Comparison of ENCODE assay signal across 9 cellular contexts in genomic region chr17:9768381-9768934, GRCh38. TPM values are rescaled to one million over a fixed set of nuclear protein-coding genes. Genes with fewer than 3 reads are reported as not detected.
DNase-seq lines count a peak whose midpoint lies in the region; ATAC-seq and TF ChIP-seq lines count a peak whose summit lies in the region.
"Had no signal": no experiment of that assay in that cellular context is flagged by ENCODE, and none has a peak within 500 bp of the region (broad histone marks: within the 10 kb centered on the region; RNA-seq: fewer than 3 reads in every experiment).

No MANE protein-coding gene starts in this region.

- H3K4me3 Mint-ChIP-seq in brain: no peak overlapping the region

- WGBS in liver: 26% methylated on average over 5 of the region's 5 CpGs

- peaks cover 25% of the 10 kb centered on the region for H3K27me3 Mint-ChIP-seq in brain

- intact Hi-C loops in sciatic nerve (cut with DNase I): loop anchor here (5.0 kb wide), 1 partner anchor 786 kb away; no protein-coding TSS in a partner anchor

- DNase-seq in NCI-H345 (lab: John Stamatoyannopoulos, UW) (peak; percentile 0), NCI-H345 treated with DMSO at 0.1 percent for 48 hours (lab: John Stamatoyannopoulos, UW; ENCODE audit: unreplicated experiment) (no peak), MV-4-11 (lab: John Stamatoyannopoulos, UW) (peak; percentile 5), sciatic nerve (ENCODE audit: low spot score) (no peak), GM19240 (ENCODE audit: insufficient read length, low spot score) (no peak)

- H3K9ac ChIP-seq in liver (ENCODE audit: low read depth in 1 of 2, low read length in 2 of 2): no peak overlapping the region

- peak; percentile 42 to 53 for TF ChIP-seq RAD21 in liver (IDR thresholded peaks at IDR 0.05)

- no peaks in the 10 kb centered on the region for H3K9me3 ChIP-seq in liver (ENCODE audit: control insufficient read depth in 4 of 4, low read length in 3 of 4)

- no peaks in the 10 kb centered on the region for H3K4me1 ChIP-seq in liver (ENCODE audit: control insufficient read depth in 4 of 4, insufficient read depth in 4 of 4, low read length in 3 of 4)

- no peaks in the 10 kb centered on the region for H3K4me1 Mint-ChIP-seq in brain

- no peak overlapping the region for H3K4me3 ChIP-seq in liver (ENCODE audit: low read depth in 1 of 3, low read length in 3 of 3)
- H3K4me3 ChIP-seq: skin epidermis had no signal

- no peaks in the 10 kb centered on the region for H3K36me3 Mint-ChIP-seq in brain

- peaks cover 0 to 6% (median 0%) of the 10 kb centered on the region in 4 donors for H3K27me3 ChIP-seq in liver (ENCODE audit: control insufficient read depth in 4 of 4, insufficient read depth in 4 of 4, low read length in 3 of 4)

- no peaks in the 10 kb centered on the region for H3K36me3 ChIP-seq in liver (ENCODE audit: control insufficient read depth in 4 of 4, insufficient read depth in 3 of 4, low read depth in 1 of 4, low read length in 3 of 4)

- TF ChIP-seq CTCF in brain (conservative IDR thresholded peaks at IDR 0.05) (peak; percentile 61 to 77), liver (IDR thresholded peaks at IDR 0.05; ENCODE audit: low read depth, low read length, missing input control) (peak; percentile 47)

- no peak for ATAC-seq in sciatic nerve
- no peak for ATAC-seq in HG03280 (IDR thresholded peaks at IDR 0.05; ENCODE audit: unreplicated experiment)

- H3K27ac Mint-ChIP-seq in brain: no peak overlapping the region

- H3K9me3 Mint-ChIP-seq in brain: no peaks in the 10 kb centered on the region

- H3K27ac ChIP-seq in liver (ENCODE audit: low read depth in 1 of 2, low read length in 2 of 2): no peak overlapping the region
- H3K27ac ChIP-seq: skin epidermis had no signal

TF ChIP-seq in liver, 16 proteins besides CTCF, POLR2A, EP300 and RAD21:
- TF ChIP-seq EGR1 (IDR thresholded peaks at IDR 0.05; ENCODE audit: low read depth in 2 of 2) (no peak), REST (IDR thresholded peaks at IDR 0.05) (no peak), TAF1 (conservative IDR thresholded peaks at IDR 0.05) (no peak), FOXA2 (IDR thresholded peaks at IDR 0.05) (no peak), ATF3 (IDR thresholded peaks at IDR 0.05) (no peak), HNF4A (conservative IDR thresholded peaks at IDR 0.05) (no peak), HNF4G (IDR thresholded peaks at IDR 0.05) (no peak), SP1 (IDR thresholded peaks at IDR 0.05) (no peak), FOXA1 (IDR thresholded peaks at IDR 0.05) (no peak), YY1 (IDR thresholded peaks at IDR 0.05) (no peak)

RNA-seq across cellular contexts. Expression of gene DHRS7C, which starts 22.9 kb away (rescaled TPM):
- 2.0 TPM for polyA plus RNA-seq in brain (ENCODE audit: insufficient read depth, low read depth, low replicate concordance)
- total RNA-seq in liver: under 1 TPM in 1 of 2 donors, not detected in 1; 0.28 TPM
- polyA plus RNA-seq in liver: under 1 TPM in 1 of 2 donors, not detected in 1; 0.26 TPM
- not detected for total RNA-seq in sciatic nerve

RNA-seq across cellular contexts. Expression of gene GSG1L2, which starts 53.4 kb away (rescaled TPM):
- polyA plus RNA-seq in brain (ENCODE audit: insufficient read depth, low read depth, low replicate concordance) (not detected), liver (not detected)
- total RNA-seq in liver (not detected), sciatic nerve (not detected)

RNA-seq across cellular contexts. Expression of gene GLP2R, which starts 57.3 kb away (rescaled TPM):
- polyA plus RNA-seq in brain (ENCODE audit: insufficient read depth, low read depth, low replicate concordance): 0.17 TPM
- total RNA-seq in liver: 1 to 10 TPM in 1 of 2 donors, under 1 TPM in 1; 0.67 to 1.4 TPM
- under 1 TPM; 0.39 to 0.49 TPM for polyA plus RNA-seq in liver
- 0.18 TPM for total RNA-seq in sciatic nerve

Comparison
In these comparisons a context has a peak if more than half of its experiments do, and no peak if none do; other contexts are left out.
1. DNase-seq: peak in NCI-H345 (single experiment) and MV-4-11 (single experiment); none in NCI-H345 treated with DMSO at 0.1 percent for 48 hours (single experiment), sciatic nerve (single experiment) and GM19240 (single experiment).